Comparison of ENCODE assay signal across 21 cellular contexts in the genomic region with DNA sequence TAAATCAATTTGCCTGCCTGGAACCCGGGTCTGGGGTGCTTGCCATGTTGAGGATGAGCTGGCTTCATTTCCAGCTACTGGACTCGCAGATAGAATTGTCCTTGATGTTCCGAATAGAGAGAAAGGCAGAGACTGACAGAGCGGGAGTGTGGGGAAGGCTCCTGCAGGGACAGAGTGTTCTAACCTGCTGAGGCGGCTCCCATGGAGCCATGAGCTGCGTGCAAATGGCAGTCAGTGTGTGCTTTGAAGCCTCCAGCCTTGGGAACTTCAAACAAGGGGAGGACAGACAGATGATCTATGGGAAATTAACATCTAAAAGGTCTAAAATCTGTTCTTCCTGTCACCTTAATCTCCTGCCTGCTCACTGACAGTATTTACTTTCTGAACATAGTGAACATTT.
A peak's percentile ranks its signal among the peaks of the same experiment; 100 is the strongest.
DNase-seq lines count a peak whose midpoint lies in the region; ATAC-seq and TF ChIP-seq lines count a peak whose summit lies in the region.
"Had no signal": no experiment of that assay in that cellular context is flagged by ENCODE, and none has a peak within 500 bp of the region (broad histone marks: within the 10 kb centered on the region; RNA-seq: fewer than 3 reads in every experiment).

No MANE protein-coding gene starts in this region.

- H3K9me3 Mint-ChIP-seq in neural progenitor cell: no peaks in the 10 kb centered on the region

- peaks cover 24% of the 10 kb centered on the region for H3K4me1 Mint-ChIP-seq in neural progenitor cell
- H3K4me1 Mint-ChIP-seq: CD4-positive, alpha-beta memory T cell had no signal

- H3K27me3 ChIP-seq in foreskin keratinocyte (peaks cover 41% of the 10 kb centered on the region), neural progenitor cell (peaks cover 8% of the 10 kb centered on the region)
- H3K27me3 ChIP-seq in effector memory CD4-positive, alpha-beta T cell (replicated peaks; ENCODE audit: control insufficient read depth, insufficient read depth, low read length, poor library complexity, severe bottlenecking): no peaks in the 10 kb centered on the region
- H3K27me3 ChIP-seq: BLaER1 had no signal

- ATAC-seq in foreskin keratinocyte (peak; percentile 35), GM19324 (IDR thresholded peaks at IDR 0.05; ENCODE audit: low FRiP score, unreplicated experiment) (no peak)

- no peak overlapping the region for H2AFZ ChIP-seq in neural progenitor cell (replicated peaks)

- H3K4me2 ChIP-seq in neural progenitor cell: peak overlapping the region; percentile 11
- H3K4me2 ChIP-seq: BLaER1 had no signal

- H3K79me2 ChIP-seq in neural progenitor cell (ENCODE audit: low read depth): no peaks in the 10 kb centered on the region

- peaks cover 10% of the 10 kb centered on the region for H3F3A ChIP-seq in neural progenitor cell (ENCODE audit: low read depth)

- H3K4me1 ChIP-seq in foreskin keratinocyte (no peaks in the 10 kb centered on the region), neural progenitor cell (peaks cover 33% of the 10 kb centered on the region)
- no peaks in the 10 kb centered on the region for H3K4me1 ChIP-seq in effector memory CD4-positive, alpha-beta T cell (ENCODE audit: control insufficient read depth, insufficient read depth, low read length, poor library complexity, severe bottlenecking)
- H3K4me1 ChIP-seq: BLaER1 had no signal

- TF ChIP-seq CTCF in foreskin keratinocyte (conservative IDR thresholded peaks at IDR 0.05) (no peak), neural progenitor cell (IDR thresholded peaks at IDR 0.05) (no peak)

- in situ Hi-C loops in KBM-7 (cut with MboI; ENCODE audit: low pct_unique_long_range_greater_than_20kb, low sequenced_read_pairs): no loop called here

- no peak overlapping the region for H3K4me3 Mint-ChIP-seq in neural progenitor cell
- H3K4me3 Mint-ChIP-seq: CD4-positive, alpha-beta memory T cell had no signal

- H3K36me3 Mint-ChIP-seq in neural progenitor cell: no peaks in the 10 kb centered on the region
- H3K36me3 Mint-ChIP-seq: CD4-positive, alpha-beta memory T cell had no signal

- H3K27ac Mint-ChIP-seq in neural progenitor cell: no peak overlapping the region
- H3K27ac Mint-ChIP-seq: CD4-positive, alpha-beta memory T cell had no signal

- no peak overlapping the region for H3K27ac ChIP-seq in foreskin keratinocyte
- H3K27ac ChIP-seq in neural progenitor cell: no peak overlapping the region
- H3K27ac ChIP-seq in effector memory CD4-positive, alpha-beta T cell (ENCODE audit: insufficient read depth, low read length, poor library complexity, severe bottlenecking): no peak overlapping the region
- H3K27ac ChIP-seq: BLaER1 had no signal

- H3K36me3 ChIP-seq in neural progenitor cell: no peaks in the 10 kb centered on the region
- H3K36me3 ChIP-seq in effector memory CD4-positive, alpha-beta T cell (ENCODE audit: control insufficient read depth, insufficient read depth, low read length): no peaks in the 10 kb centered on the region
- H3K36me3 ChIP-seq: BLaER1 had no signal

- H4K20me1 ChIP-seq in neural progenitor cell (ENCODE audit: low read depth): peaks cover 5% of the 10 kb centered on the region
- H4K20me1 ChIP-seq: BLaER1 had no signal

- H3K9ac ChIP-seq in neural progenitor cell: no peak overlapping the region
- H3K9ac ChIP-seq: BLaER1 had no signal

- DNase-seq in ELF-1 (ENCODE audit: low read depth, low spot score) (peak; percentile 31), NCI-H69 (lab: John Stamatoyannopoulos, UW) (peak; percentile 52), foreskin keratinocyte (no peak), neural progenitor cell (ENCODE audit: low spot score) (no peak), KBM-7 (no peak)
- DNase-seq in effector memory CD4-positive, alpha-beta T cell: no peak
- DNase-seq: CD4-positive, alpha-beta memory T cell; COR-L47; GF-D8; IMR-90; NCI-H1092; NCI-H1436 treated with DMSO at 0.1 percent for 48 hours; NCI-H187 treated with DMSO at 0.1 percent for 48 hours; NCI-H2171 treated with DMSO at 0.1 percent for 48 hours; NCI-H345; NCI-H524; NCI-H774; Right ventricle myocardium superior; RPMI8226 had no signal

- H3K4me3 ChIP-seq in neural progenitor cell: no peak overlapping the region
- H3K4me3 ChIP-seq in effector memory CD4-positive, alpha-beta T cell (ENCODE audit: insufficient read depth, low read depth, low read length, poor library complexity, severe bottlenecking): no peak overlapping the region
- H3K4me3 ChIP-seq: BLaER1 had no signal

- H3K27me3 Mint-ChIP-seq in neural progenitor cell (ENCODE audit: insufficient read depth, low read depth): peaks cover 4% of the 10 kb centered on the region

- no peaks in the 10 kb centered on the region for H3K9me3 ChIP-seq in neural progenitor cell (ENCODE audit: low read depth)
- no peaks in the 10 kb centered on the region for H3K9me3 ChIP-seq in effector memory CD4-positive, alpha-beta T cell (ENCODE audit: control insufficient read depth, low read length)
- H3K9me3 ChIP-seq: BLaER1 had no signal

Comparison
In these comparisons a context has a peak if more than half of its experiments do, and no peak if none do; other contexts are left out.
1. DNase-seq: peak in ELF-1 (single experiment) and NCI-H69 (single experiment); none in foreskin keratinocyte (0 of 2), neural progenitor cell (single experiment), effector memory CD4-positive, alpha-beta T cell (0 of 3) and KBM-7 (single experiment).